In genomic region chr16:29975134-29975538, GRCh38 we compare ENCODE assay signal across 9 cellular contexts. TPM values are rescaled to one million over a fixed set of nuclear protein-coding genes. Genes with fewer than 3 reads are reported as not detected.
DNase-seq lines count a peak whose midpoint lies in the region; ATAC-seq and TF ChIP-seq lines count a peak whose summit lies in the region.
"Had no signal": no experiment of that assay in that cellular context is flagged by ENCODE, and none has a peak within 500 bp of the region (broad histone marks: within the 10 kb centered on the region; RNA-seq: fewer than 3 reads in every experiment).

No MANE protein-coding gene starts in this region.

- intact Hi-C loops in CD4-positive, alpha-beta memory T cell (cut with micrococcal nuclease): no loop called here
- intact Hi-C loops in PC-9 (cut with micrococcal nuclease; ENCODE audit: unreplicated experiment): no loop called here

- TF ChIP-seq CTCF in PC-9 (conservative IDR thresholded peaks at IDR 0.05) (no peak), endothelial cell (IDR thresholded peaks at IDR 0.05; ENCODE audit: unreplicated experiment) (no peak), osteoblast (IDR thresholded peaks at IDR 0.05; ENCODE audit: extremely low read depth, low read depth, low read length) (no peak)

- H2AFZ ChIP-seq in PC-9: no peak overlapping the region
- H2AFZ ChIP-seq in osteoblast (ENCODE audit: low read length): no peak overlapping the region

- CTCF ChIA-PET in CD4-positive, alpha-beta memory T cell (lab: Charles Lee; ENCODE audit: partially characterized antibody): interaction anchor here (0.9 to 3.8 kb wide), 7 partner anchors 13 to 111 kb away, joined by 3 to 29 read pairs (median 3); partner anchors contain the start of genes CDIPT, HIRIP3 and TMEM219
- CTCF ChIA-PET in PC-9 (lab: Charles Lee): interaction anchor here (0.5 to 0.6 kb wide), 2 partner anchors 19 to 74 kb away, joined by 3 to 6 read pairs; no protein-coding TSS in a partner anchor

- no peaks in the 10 kb centered on the region for H3K9me3 ChIP-seq in CD4-positive, alpha-beta memory T cell (ENCODE audit: control insufficient read depth in 1 of 2, low read length in 2 of 2)
- H3K9me3 ChIP-seq in PC-9 (ENCODE audit: insufficient read depth, low read depth) (no peaks in the 10 kb centered on the region), osteoblast (ENCODE audit: low read depth, low read length) (no peaks in the 10 kb centered on the region)

- H3K4me2 ChIP-seq in PC-9 (peak overlapping the region; percentile 91), osteoblast (ENCODE audit: insufficient read depth, low read length) (peak overlapping the region; percentile 91)

- peaks cover 31% of the 10 kb centered on the region for H3K36me3 ChIP-seq in CD4-positive, alpha-beta memory T cell (ENCODE audit: insufficient read depth, low read length)
- H3K36me3 ChIP-seq in PC-9 (ENCODE audit: low read depth) (peaks cover 17% of the 10 kb centered on the region; the same call in 1 of the 2 replicates), osteoblast (ENCODE audit: insufficient read depth, low read length) (peaks cover 41% of the 10 kb centered on the region)

- POLR2A ChIA-PET in CD4-positive, alpha-beta memory T cell (lab: Charles Lee; ENCODE audit: partially characterized antibody): interaction anchor here (0.9 to 6.0 kb wide), 8 partner anchors 12 to 274 kb away, joined by 3 to 113 read pairs (median 9); partner anchors contain the start of genes ASPHD1, HIRIP3, INO80E and KCTD13
- POLR2A ChIA-PET in PC-9 (lab: Charles Lee; ENCODE audit: unreplicated experiment): no interaction called here

- DNase-seq in CD4-positive, alpha-beta memory T cell: no peak
- DNase-seq in PC-9: no peak
- no peak for DNase-seq in endothelial cell (ENCODE audit: low spot score)
- DNase-seq in osteoblast (ENCODE audit: insufficient read length, low spot score, missing footprints): peak; percentile 68
- DNase-seq in NCI-H345 treated with DMSO at 0.1 percent for 48 hours (lab: John Stamatoyannopoulos, UW; ENCODE audit: unreplicated experiment): no peak
- DNase-seq in inferior parietal cortex (ENCODE audit: extremely low spot score): no peak
- no peak for DNase-seq in DMS153 (lab: John Stamatoyannopoulos, UW)
- DNase-seq: hippocampal formation had no signal

- peak overlapping the region; percentile 86 for H3K27ac ChIP-seq in CD4-positive, alpha-beta memory T cell (ENCODE audit: low read depth, low read length)
- H3K27ac ChIP-seq in PC-9 (no peak overlapping the region), osteoblast (ENCODE audit: low read depth, low read length) (no peak overlapping the region)

- no peaks in the 10 kb centered on the region for H3K27me3 Mint-ChIP-seq in CD4-positive, alpha-beta memory T cell
- H3K27me3 Mint-ChIP-seq in endothelial cell (ENCODE audit: unreplicated experiment): peaks cover 27% of the 10 kb centered on the region

- H4K20me1 ChIP-seq in PC-9 (ENCODE audit: insufficient read depth) (peaks cover 21% of the 10 kb centered on the region; the same call in 1 of the 2 replicates), osteoblast (ENCODE audit: insufficient read depth, low read length) (peaks cover 49% of the 10 kb centered on the region)

- no peaks in the 10 kb centered on the region for H3K9me3 Mint-ChIP-seq in CD4-positive, alpha-beta memory T cell
- no peaks in the 10 kb centered on the region for H3K9me3 Mint-ChIP-seq in endothelial cell (ENCODE audit: unreplicated experiment)

- no peaks in the 10 kb centered on the region for H3K27me3 ChIP-seq in CD4-positive, alpha-beta memory T cell (ENCODE audit: insufficient read depth, low read length)
- no peaks in the 10 kb centered on the region for H3K27me3 ChIP-seq in PC-9 (ENCODE audit: insufficient read depth, low read depth)
- H3K27me3 ChIP-seq in osteoblast (ENCODE audit: insufficient read depth, low read length): no peaks in the 10 kb centered on the region

- H3K4me1 ChIP-seq in CD4-positive, alpha-beta memory T cell (ENCODE audit: insufficient read depth, low read length): peaks cover 36% of the 10 kb centered on the region
- peaks cover 19% of the 10 kb centered on the region for H3K4me1 ChIP-seq in PC-9 (replicated peaks; ENCODE audit: insufficient read depth)
- peaks cover 28% of the 10 kb centered on the region for H3K4me1 ChIP-seq in osteoblast (ENCODE audit: insufficient read depth, low read length)

- peaks cover 20 to 49% (median 34%) of the 10 kb centered on the region in 4 donors for H3K4me1 Mint-ChIP-seq in CD4-positive, alpha-beta memory T cell
- H3K4me1 Mint-ChIP-seq in endothelial cell (ENCODE audit: unreplicated experiment): peaks cover 64% of the 10 kb centered on the region

- no peaks in the 10 kb centered on the region for H3K9me2 ChIP-seq in PC-9 (ENCODE audit: insufficient read depth)

- H3K4me3 ChIP-seq in CD4-positive, alpha-beta memory T cell (ENCODE audit: low read length in 2 of 2): peak overlapping the region; percentile 18 to 87
- H3K4me3 ChIP-seq in PC-9 (peak overlapping the region; percentile 84), osteoblast (ENCODE audit: insufficient read depth, low read length) (peak overlapping the region; percentile 93)

- peaks cover 41% of the 10 kb centered on the region for H3K79me2 ChIP-seq in PC-9 (ENCODE audit: low read depth)
- H3K79me2 ChIP-seq in osteoblast (ENCODE audit: insufficient read depth, low read length): peaks cover 59% of the 10 kb centered on the region

- peak overlapping the region; percentile 77 to 96 (median 94) for H3K27ac Mint-ChIP-seq in CD4-positive, alpha-beta memory T cell
- H3K27ac Mint-ChIP-seq in endothelial cell (ENCODE audit: unreplicated experiment): peak overlapping the region; percentile 99

- peak overlapping the region; percentile 82 to 97 (median 93) for H3K4me3 Mint-ChIP-seq in CD4-positive, alpha-beta memory T cell
- H3K4me3 Mint-ChIP-seq in endothelial cell (ENCODE audit: unreplicated experiment): peak overlapping the region; percentile 96

- peaks cover 12 to 38% of the 10 kb centered on the region in 2 donors for H3K36me3 Mint-ChIP-seq in CD4-positive, alpha-beta memory T cell
- peaks cover 53% of the 10 kb centered on the region for H3K36me3 Mint-ChIP-seq in endothelial cell (ENCODE audit: low read depth, unreplicated experiment)

- TSS peak; percentile 37 for BruUV-seq in PC-9 (replicated peaks; lab: Mats Ljungman, UMichigan)

- H3F3A ChIP-seq in PC-9 (ENCODE audit: insufficient read depth, low read depth): peaks cover 15% of the 10 kb centered on the region; the same call in 1 of the 2 replicates

- no peak for ATAC-seq in GM19455 (IDR thresholded peaks at IDR 0.05; ENCODE audit: unreplicated experiment)

RNA-seq across cellular contexts. Expression of gene TAOK2, which starts 1.5 kb away (rescaled TPM):
- total RNA-seq in CD4-positive, alpha-beta memory T cell: 10 to 100 TPM; 53.8 to 56.0 TPM
- 1 to 10 TPM; 1.7 to 8.2 TPM for polyA plus RNA-seq in CD4-positive, alpha-beta memory T cell
- 76.6 and 82.9 TPM in 2 replicates for total RNA-seq in PC-9 (2021)
- total RNA-seq in endothelial cell (ENCODE audit: unreplicated experiment): 178 TPM
- 37.1 and 39.1 TPM in 2 replicates for total RNA-seq in osteoblast

RNA-seq across cellular contexts. Expression of gene TMEM219, which starts 13.3 kb away (rescaled TPM):
- 100 to 1,000 TPM in 1 of 2 experiments, 10 to 100 TPM in 1; 80.8 to 103 TPM for total RNA-seq in CD4-positive, alpha-beta memory T cell
- polyA plus RNA-seq in CD4-positive, alpha-beta memory T cell: 100 to 1,000 TPM; 209 to 250 TPM
- total RNA-seq in PC-9 (2021) (141 and 203 TPM in 2 replicates), endothelial cell (ENCODE audit: unreplicated experiment) (217 TPM), osteoblast (74.3 and 84.0 TPM in 2 replicates)

RNA-seq across cellular contexts. Expression of gene HIRIP3, which starts 20.3 kb away (rescaled TPM):
- total RNA-seq in CD4-positive, alpha-beta memory T cell: 10 to 100 TPM; 19.2 to 19.7 TPM
- polyA plus RNA-seq in CD4-positive, alpha-beta memory T cell: 10 to 100 TPM; 21.4 to 26.0 TPM
- total RNA-seq in PC-9 (2021) (27.0 and 27.3 TPM in 2 replicates), endothelial cell (ENCODE audit: unreplicated experiment) (5.2 TPM), osteoblast (3.5 and 5.8 TPM in 2 replicates)

RNA-seq across cellular contexts. Expression of gene INO80E, which starts 20.9 kb away (rescaled TPM):
- 100 to 1,000 TPM; 124 to 126 TPM for total RNA-seq in CD4-positive, alpha-beta memory T cell
- 1 to 10 TPM; 6.7 to 7.3 TPM for polyA plus RNA-seq in CD4-positive, alpha-beta memory T cell
- total RNA-seq in PC-9 (2021) (102 TPM in 2 replicates), endothelial cell (ENCODE audit: unreplicated experiment) (94.4 TPM), osteoblast (14.5 and 16.8 TPM in 2 replicates)

RNA-seq across cellular contexts. Expression of gene DOC2A, which starts 35.7 kb away (rescaled TPM):
- under 1 TPM in 1 of 2 experiments, not detected in 1; 0.80 TPM for total RNA-seq in CD4-positive, alpha-beta memory T cell
- polyA plus RNA-seq in CD4-positive, alpha-beta memory T cell: not detected
- total RNA-seq in PC-9 (2021): 11.0 and 11.3 TPM in 2 replicates
- 7.4 TPM for total RNA-seq in endothelial cell (ENCODE audit: unreplicated experiment)
- total RNA-seq in osteoblast: not detected in 2 replicates
